Comparison of ENCODE assay signal across 22 cellular contexts in the genomic region with DNA sequence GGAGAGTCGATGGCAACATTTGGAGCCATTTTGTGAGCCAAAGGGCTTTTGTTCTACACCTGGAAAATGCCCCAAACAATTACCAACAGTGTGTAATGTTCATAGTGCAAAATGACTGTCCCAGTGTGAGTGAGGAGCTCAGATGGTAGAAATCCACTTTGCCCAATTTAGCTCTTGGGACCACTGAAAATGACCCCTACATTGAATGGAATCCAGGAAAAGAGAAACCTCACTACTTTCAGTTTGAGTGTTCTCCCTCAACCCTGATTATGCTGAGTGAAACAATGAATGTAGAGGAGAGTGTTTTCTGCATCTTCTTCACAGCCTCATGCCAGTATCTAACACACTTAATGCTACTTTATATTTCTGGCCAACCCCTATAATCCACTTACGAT.
DNase-seq lines count a peak whose midpoint lies in the region; ATAC-seq, FAIRE-seq and TF ChIP-seq lines count a peak whose summit lies in the region.
"Had no signal": no experiment of that assay in that cellular context is flagged by ENCODE, and none has a peak within 500 bp of the region (broad histone marks: within the 10 kb centered on the region; RNA-seq: fewer than 3 reads in every experiment).

No MANE protein-coding gene starts in this region.

- no peak overlapping the region for H3K9ac ChIP-seq in KMS-11

- DNase-seq in GM12892 (ENCODE audit: insufficient read length) (no peak), Right ventricle myocardium inferior (ENCODE audit: missing footprints) (no peak), NOMO-1 treated with DMSO at 0.1 percent for 48 hours (lab: John Stamatoyannopoulos, UW; ENCODE audit: unreplicated experiment) (no peak), prostate gland (ENCODE audit: low spot score) (no peak)
- DNase-seq: BE2C, DMS53, GOT3, HCEC 1CT, KG1, NCI-H1105, NCI-H146, NCI-H2029 treated with DMSO at 0.1 percent for 48 hours, NCI-H2171 treated with DMSO at 0.1 percent for 48 hours, NCI-H446, NCI-H526, Right ventricle myocardium superior had no signal

- H3K9me3 ChIP-seq in prostate gland, result no peaks in the 10 kb centered on the region
- H3K9me3 ChIP-seq: A549, BE2C had no signal

- no peaks in the 10 kb centered on the region for H4K20me1 ChIP-seq in KMS-11 (ENCODE audit: insufficient read depth)

- H3K4me2 ChIP-seq in KMS-11, result peak overlapping the region; percentile 64
- H3K4me2 ChIP-seq: A549 had no signal

- H3K4me3 ChIP-seq in KMS-11 (IDR thresholded peaks at IDR 0.05; ENCODE audit: insufficient read depth, low read depth, low read length) (no peak overlapping the region), prostate gland (no peak overlapping the region)
- H3K4me3 ChIP-seq: A549 had no signal

- peak overlapping the region; percentile 35 for H2AFZ ChIP-seq in KMS-11 (ENCODE audit: low read depth)

- ATAC-seq in GM18907 (IDR thresholded peaks at IDR 0.05; ENCODE audit: unreplicated experiment) (peak; percentile 51), HG02798 (IDR thresholded peaks at IDR 0.05; ENCODE audit: poor library complexity, unreplicated experiment) (peak; percentile 44), Right ventricle myocardium inferior (no peak), GM18519 (IDR thresholded peaks at IDR 0.05; ENCODE audit: low FRiP score, unreplicated experiment) (no peak)
- ATAC-seq: A549 had no signal

- TF ChIP-seq CTCF in KMS-11 (conservative IDR thresholded peaks at IDR 0.05; ENCODE audit: low read depth, low read length) (no peak), prostate gland (IDR thresholded peaks at IDR 0.05) (no peak)

- H3K36me3 ChIP-seq in KMS-11 (ENCODE audit: insufficient read depth) (no peaks in the 10 kb centered on the region), prostate gland (no peaks in the 10 kb centered on the region)
- H3K36me3 ChIP-seq: BE2C had no signal

- intact Hi-C loops in Right ventricle myocardium inferior (cut with DNase I), result no loop called here
- intact Hi-C loops in prostate gland (cut with DNase I), result no loop called here

- no peaks in the 10 kb centered on the region for H3K27me3 ChIP-seq in KMS-11 (ENCODE audit: insufficient read depth, low read depth)
- no peaks in the 10 kb centered on the region for H3K27me3 ChIP-seq in prostate gland (replicated peaks; ENCODE audit: insufficient read depth)
- H3K27me3 ChIP-seq: BE2C had no signal

- peak; percentile 67 for FAIRE-seq in GM12892 (lab: Jason Lieb, UNC)
- FAIRE-seq: A549, D721Med had no signal

- WGBS in prostate gland, result 94% methylated on average over 2 of the region's 2 CpGs

- TF ChIP-seq POLR2A in GM12892 (IDR thresholded peaks at IDR 0.05; ENCODE audit: low read depth, low read length) (no peak), prostate gland (IDR thresholded peaks at IDR 0.05) (no peak)

- H3K27ac ChIP-seq in KMS-11, result peak overlapping the region; percentile 7; the same call in 1 of the 2 replicates
- H3K27ac ChIP-seq in prostate gland, result no peak overlapping the region
- H3K27ac ChIP-seq: A549 had no signal

- no peaks in the 10 kb centered on the region for H3K79me2 ChIP-seq in KMS-11 (ENCODE audit: insufficient read depth, low read depth)

- peaks cover 18% of the 10 kb centered on the region for H3K4me1 ChIP-seq in KMS-11 (ENCODE audit: low read depth, poor library complexity, severe bottlenecking)
- H3K4me1 ChIP-seq in prostate gland (replicated peaks), result no peaks in the 10 kb centered on the region
- H3K4me1 ChIP-seq: A549, BE2C had no signal

Comparison
In these comparisons a context has a peak if more than half of its experiments do, and no peak if none do; other contexts are left out.
1. ATAC-seq: peak in GM18907 (single experiment) and HG02798 (single experiment); none in Right ventricle myocardium inferior (single experiment) and GM18519 (single experiment).